Comparison of ENCODE assay signal across 12 cellular contexts in genomic region chr14:90109858-90110257, GRCh38. TPM values are rescaled to one million over a fixed set of nuclear protein-coding genes. Genes with fewer than 3 reads are reported as not detected.
DNase-seq lines count a peak whose midpoint lies in the region; ATAC-seq and TF ChIP-seq lines count a peak whose summit lies in the region.
"Had no signal": no experiment of that assay in that cellular context is flagged by ENCODE, and none has a peak within 500 bp of the region (broad histone marks: within the 10 kb centered on the region; RNA-seq: fewer than 3 reads in every experiment).

No MANE protein-coding gene starts in this region.

- H3K27me3 ChIP-seq in RWPE2 (ENCODE audit: insufficient read depth, poor library complexity, severe bottlenecking) (peaks cover 10% of the 10 kb centered on the region), left lung (peaks cover 0 to 35% of the 10 kb centered on the region in 2 donors)

- H3K27ac ChIP-seq in RWPE2 (ENCODE audit: poor library complexity, severe bottlenecking), result no peak overlapping the region
- H3K27ac ChIP-seq in left lung, result no peak overlapping the region

- H3K36me3 ChIP-seq in RWPE2 (ENCODE audit: low read depth) (no peaks in the 10 kb centered on the region), left lung (no peaks in the 10 kb centered on the region)

- peak; percentile 24; the same call in 2 of the 3 replicates for ATAC-seq in RWPE2 (ENCODE audit: low read depth)
- no peak for ATAC-seq in HG03039 (IDR thresholded peaks at IDR 0.05; ENCODE audit: unreplicated experiment)
- ATAC-seq in HG03025 (IDR thresholded peaks at IDR 0.05; ENCODE audit: low FRiP score, unreplicated experiment), result no peak
- ATAC-seq in left lung, result no peak

- H3K9me3 ChIP-seq in RWPE2 (ENCODE audit: severe bottlenecking) (no peaks in the 10 kb centered on the region), left lung (no peaks in the 10 kb centered on the region)

- intact Hi-C loops in left lung (cut with DNase I), result no loop called here

- H3K4me1 ChIP-seq in RWPE2 (ENCODE audit: insufficient read depth, poor library complexity, severe bottlenecking) (peaks cover 10% of the 10 kb centered on the region), left lung (no peaks in the 10 kb centered on the region)

- TF ChIP-seq CTCF in GM12873 (IDR thresholded peaks at IDR 0.05; ENCODE audit: insufficient read depth, low read depth, low read length, missing control alignments) (peak; percentile 32), RWPE2 (IDR thresholded peaks at IDR 0.05; ENCODE audit: poor library complexity, severe bottlenecking) (peak; percentile 43), left lung (IDR thresholded peaks at IDR 0.05) (no peak)

- DNase-seq in DMS53 (lab: John Stamatoyannopoulos, UW), result peak; percentile 71
- DNase-seq in DMS53 treated with DMSO at 0.1 percent for 48 hours (lab: John Stamatoyannopoulos, UW; ENCODE audit: unreplicated experiment), result no peak
- no peak for DNase-seq in RWPE2 (ENCODE audit: low spot score)
- DNase-seq in iPS-NIHi7 (ENCODE audit: extremely low spot score), result peak; percentile 77
- no peak for DNase-seq in left lung
- DNase-seq: activated CD4-positive, alpha-beta memory T cell treated with anti-CD3 and anti-CD28 coated beads for 36 hours; anterior cingulate cortex had no signal

- no peak overlapping the region for H3K4me3 ChIP-seq in RWPE2 (ENCODE audit: severe bottlenecking)
- no peak overlapping the region for H3K4me3 ChIP-seq in left lung

RNA-seq across cellular contexts. Expression of gene KCNK13, which starts 48.1 kb away (rescaled TPM):
- total RNA-seq in left lung, result 1 to 10 TPM in 1 of 2 donors, under 1 TPM in 1; 0.32 to 2.8 TPM
- total RNA-seq: activated CD4-positive, alpha-beta memory T cell treated with anti-CD3 and anti-CD28 coated beads for 36 hours; fibroblast of villous mesenchyme; myocyte had no signal

Comparison
In these comparisons a context has a peak if more than half of its experiments do, and no peak if none do; other contexts are left out.
1. DNase-seq: peak in DMS53 (single experiment) and iPS-NIHi7 (single experiment); none in DMS53 treated with DMSO at 0.1 percent for 48 hours (single experiment), RWPE2 (single experiment) and left lung (0 of 2).
2. CTCF ChIP-seq: peak in GM12873 (single experiment) and RWPE2 (single experiment); none in left lung (0 of 2).